Comparison of ENCODE assay signal across 24 cellular contexts in genomic region chr18:24344509-24344908, GRCh38.
"Had no signal": no experiment of that assay in that cellular context is flagged by ENCODE, and none has a peak within 500 bp of the region (broad histone marks: within the 10 kb centered on the region; RNA-seq: fewer than 3 reads in every experiment).

No MANE protein-coding gene starts in this region.

- H3K4me2 ChIP-seq: hepatocyte had no signal

- H3K9me3 ChIP-seq: colonic mucosa, esophagus squamous epithelium, gastrocnemius medialis, gastroesophageal sphincter had no signal

- H2AFZ ChIP-seq: hepatocyte had no signal

- H3K27me3 ChIP-seq: colonic mucosa, dorsolateral prefrontal cortex, esophagus muscularis mucosa, esophagus squamous epithelium, foreskin keratinocyte, gastrocnemius medialis, gastroesophageal sphincter, heart left ventricle, heart right ventricle, hepatocyte had no signal

- ATAC-seq: effector memory CD8-positive, alpha-beta T cell; esophagus mucosa; foreskin keratinocyte; gastrocnemius medialis; gastroesophageal sphincter; heart left ventricle; heart right ventricle had no signal

- H3K79me2 ChIP-seq: hepatocyte had no signal

- H3K27ac ChIP-seq: colonic mucosa, coronary artery, dorsolateral prefrontal cortex, epithelial cell of prostate, esophagus muscularis mucosa, esophagus squamous epithelium, foreskin keratinocyte, gastrocnemius medialis, gastroesophageal sphincter, heart left ventricle, heart right ventricle, hepatocyte had no signal

- H3K4me3 ChIP-seq: colonic mucosa, coronary artery, dorsolateral prefrontal cortex, esophagus muscularis mucosa, esophagus squamous epithelium, gastrocnemius medialis, gastroesophageal sphincter, heart left ventricle, heart right ventricle, hepatocyte had no signal

- H3K36me3 ChIP-seq: colonic mucosa, esophagus squamous epithelium, gastrocnemius medialis, heart left ventricle had no signal

- DNase-seq: colonic mucosa; cortex of kidney; dermis blood vessel endothelial cell; dorsolateral prefrontal cortex; effector CD4-positive, alpha-beta T cell; effector CD8-positive, alpha-beta T cell; effector memory CD4-positive, alpha-beta T cell; effector memory CD8-positive, alpha-beta T cell; endodermal cell; erythroblast; esophagus squamous epithelium; foreskin fibroblast; foreskin keratinocyte; foreskin melanocyte; gastrocnemius medialis; glutamatergic neuron; heart left ventricle; heart right ventricle had no signal

- H3K4me1 ChIP-seq: colonic mucosa, esophagus muscularis mucosa, esophagus squamous epithelium, foreskin keratinocyte, gastrocnemius medialis, gastroesophageal sphincter, heart left ventricle, heart right ventricle had no signal
